28 cellular contexts compared by ENCODE assay signal in genomic region chr21:33820371-33820770, GRCh38.
"Had no signal": no experiment of that assay in that cellular context is flagged by ENCODE, and none has a peak within 500 bp of the region (broad histone marks: within the 10 kb centered on the region; RNA-seq: fewer than 3 reads in every experiment).

No MANE protein-coding gene starts in this region.

- H3K9me3 Mint-ChIP-seq: activated CD4-positive, alpha-beta memory T cell treated with anti-CD3 and anti-CD28 coated beads for 36 hours; activated CD4-positive, alpha-beta T cell treated with anti-CD3 and anti-CD28 coated beads, Interleukin-2, amount 10 ng/mL, durations not matched to agents 24 days and 14 days; activated T-cell treated with anti-CD3 and anti-CD28 coated beads, Interleukin-2, amount 50 U/mL, for 24 hours; activated T-helper 17 cell treated with anti-CD3 and anti-CD28 coated beads, Interleukin-2, amount 50 U/mL, for 72 hours; brain had no signal

- H3K4me3 ChIP-seq: breast epithelium, cardiac muscle cell, colonic mucosa, esophagus squamous epithelium, gastroesophageal sphincter had no signal

- H3K27me3 ChIP-seq: breast epithelium, cardiac muscle cell, colonic mucosa, esophagus squamous epithelium, gastroesophageal sphincter had no signal

- H3K4me1 Mint-ChIP-seq: activated CD4-positive, alpha-beta T cell treated with anti-CD3 and anti-CD28 coated beads for 36 hours; activated T-helper 17 cell treated with anti-CD3 and anti-CD28 coated beads, Interleukin-2, amount 50 U/mL, for 72 hours had no signal

- DNase-seq: activated CD4-positive, alpha-beta memory T cell treated with anti-CD3 and anti-CD28 coated beads for 36 hours; activated CD4-positive, alpha-beta T cell treated with anti-CD3 and anti-CD28 coated beads for 36 hours; activated CD4-positive, alpha-beta T cell treated with anti-CD3 and anti-CD28 coated beads, Interleukin-2, amount 10 ng/mL, durations not matched to agents 24 days and 14 days; activated CD4-positive, CD25-positive, alpha-beta regulatory T cell; activated CD4-positive, CD25-positive, alpha-beta regulatory T cell treated with anti-CD3 and anti-CD28 coated beads, Interleukin-2, amount 50 U/mL, for 72 hours; activated CD8-positive, alpha-beta memory T cell treated with anti-CD3 and anti-CD28 coated beads, Interleukin-2, amount 50 U/mL, for 48 hours; activated effector memory CD4-positive, alpha-beta T cell treated with Interleukin-2 at 50 U/mL for 16 hours; activated gamma-delta T cell treated with Interleukin-2 at 50 U/mL for 16 hours; activated naive CD4-positive, alpha-beta T cell treated with anti-CD3 and anti-CD28 coated beads, Interleukin-2, amount 50 U/mL, for 16 hours; activated naive CD4-positive, alpha-beta T cell treated with Interleukin-2 at 50 U/mL for 16 hours; activated T-cell treated with anti-CD3 and anti-CD28 coated beads for 4 hours; activated T-cell treated with anti-CD3 and anti-CD28 coated beads, Interleukin-2, amount 50 U/mL, for 24 hours; amniotic stem cell; anterior cingulate cortex; central memory CD4-positive, alpha-beta T cell; cerebellar nuclear complex; colonic mucosa; effector CD8-positive, alpha-beta T cell; esophagus squamous epithelium; foreskin melanocyte; T-helper 2 cell had no signal

- H3K27me3 Mint-ChIP-seq: activated CD4-positive, alpha-beta memory T cell treated with anti-CD3 and anti-CD28 coated beads for 36 hours; activated CD4-positive, alpha-beta T cell treated with anti-CD3 and anti-CD28 coated beads for 36 hours; activated CD4-positive, alpha-beta T cell treated with anti-CD3 and anti-CD28 coated beads, Interleukin-2, amount 10 ng/mL, durations not matched to agents 24 days and 14 days; activated naive CD8-positive, alpha-beta T cell; activated T-cell treated with anti-CD3 and anti-CD28 coated beads, Interleukin-2, amount 50 U/mL, for 24 hours; activated T-helper 17 cell treated with anti-CD3 and anti-CD28 coated beads, Interleukin-2, amount 50 U/mL, for 72 hours had no signal

- H3K27ac ChIP-seq: cardiac muscle cell, colonic mucosa, epithelial cell of prostate, esophagus squamous epithelium, gastroesophageal sphincter had no signal

- H3K27ac Mint-ChIP-seq: activated CD4-positive, alpha-beta memory T cell treated with anti-CD3 and anti-CD28 coated beads for 36 hours; activated CD4-positive, alpha-beta T cell treated with anti-CD3 and anti-CD28 coated beads for 36 hours; activated CD4-positive, alpha-beta T cell treated with anti-CD3 and anti-CD28 coated beads, Interleukin-2, amount 10 ng/mL, durations not matched to agents 24 days and 14 days; activated naive CD8-positive, alpha-beta T cell; activated T-cell treated with anti-CD3 and anti-CD28 coated beads, Interleukin-2, amount 50 U/mL, for 24 hours; activated T-helper 17 cell treated with anti-CD3 and anti-CD28 coated beads, Interleukin-2, amount 50 U/mL, for 72 hours had no signal

- ATAC-seq: activated CD4-positive, alpha-beta T cell treated with anti-CD3 and anti-CD28 coated beads for 36 hours; activated T-helper 17 cell treated with anti-CD3 and anti-CD28 coated beads, Interleukin-2, amount 50 U/mL, for 72 hours; gastroesophageal sphincter had no signal

- H3K36me3 ChIP-seq: breast epithelium, colonic mucosa had no signal

- H3K4me3 Mint-ChIP-seq: activated CD4-positive, alpha-beta memory T cell treated with anti-CD3 and anti-CD28 coated beads for 36 hours; activated CD4-positive, alpha-beta T cell treated with anti-CD3 and anti-CD28 coated beads for 36 hours; activated CD4-positive, alpha-beta T cell treated with anti-CD3 and anti-CD28 coated beads, Interleukin-2, amount 10 ng/mL, durations not matched to agents 24 days and 14 days; activated naive CD8-positive, alpha-beta T cell; activated T-cell treated with anti-CD3 and anti-CD28 coated beads, Interleukin-2, amount 50 U/mL, for 24 hours; activated T-helper 17 cell treated with anti-CD3 and anti-CD28 coated beads, Interleukin-2, amount 50 U/mL, for 72 hours; brain had no signal

- H3K36me3 Mint-ChIP-seq: activated CD4-positive, alpha-beta memory T cell treated with anti-CD3 and anti-CD28 coated beads for 36 hours; activated naive CD8-positive, alpha-beta T cell had no signal

- H3K4me1 ChIP-seq: breast epithelium, colonic mucosa had no signal

- H3K9me3 ChIP-seq: breast epithelium, colonic mucosa, esophagus squamous epithelium, gastroesophageal sphincter had no signal
